18 cellular contexts compared by ENCODE assay signal in genomic region chr3:15438988-15439387, GRCh38. TPM values are rescaled to one million over a fixed set of nuclear protein-coding genes. Genes with fewer than 3 reads are reported as not detected.
DNase-seq lines count a peak whose midpoint lies in the region; ATAC-seq and TF ChIP-seq lines count a peak whose summit lies in the region.
"Had no signal": no experiment of that assay in that cellular context is flagged by ENCODE, and none has a peak within 500 bp of the region (broad histone marks: within the 10 kb centered on the region; RNA-seq: fewer than 3 reads in every experiment).

No MANE protein-coding gene starts in this region.

- peak overlapping the region; percentile 63 for H3K27ac Mint-ChIP-seq in activated T-helper 17 cell treated with anti-CD3 and anti-CD28 coated beads, Interleukin-2, amount 50 U/mL, for 72 hours
- H3K27ac Mint-ChIP-seq: nephron progenitor cell had no signal

- peaks cover 0 to 72% (median 44%) of the 10 kb centered on the region in 4 donors for H3K36me3 ChIP-seq in right lobe of liver
- peaks cover 0 to 86% of the 10 kb centered on the region in 2 donors for H3K36me3 ChIP-seq in vagina

- H3K27ac ChIP-seq in right lobe of liver, result no peak overlapping the region
- no peak overlapping the region for H3K27ac ChIP-seq in vagina
- H3K27ac ChIP-seq: BLaER1, gastrocnemius medialis, lower lobe of right lung had no signal

- no peak overlapping the region for H3K4me3 ChIP-seq in AG10803 (ENCODE audit: low read length)
- H3K4me3 ChIP-seq in right lobe of liver, result no peak overlapping the region
- H3K4me3 ChIP-seq in vagina, result no peak overlapping the region
- H3K4me3 ChIP-seq: BLaER1, gastrocnemius medialis, K562, lower lobe of right lung had no signal

- H3K27me3 ChIP-seq in right lobe of liver (no peaks in the 10 kb centered on the region), vagina (no peaks in the 10 kb centered on the region)
- H3K27me3 ChIP-seq: BLaER1, gastrocnemius medialis had no signal

- H3K4me1 ChIP-seq in right lobe of liver (peaks cover 0 to 7% (median 0%) of the 10 kb centered on the region in 4 donors), vagina (no peaks in the 10 kb centered on the region)
- H3K4me1 ChIP-seq: BLaER1, gastrocnemius medialis had no signal

- no peaks in the 10 kb centered on the region for H3K9me3 ChIP-seq in right lobe of liver
- no peaks in the 10 kb centered on the region for H3K9me3 ChIP-seq in vagina
- H3K9me3 ChIP-seq: BLaER1, gastrocnemius medialis, lower lobe of right lung had no signal

- H3K9me3 Mint-ChIP-seq in activated T-helper 17 cell treated with anti-CD3 and anti-CD28 coated beads, Interleukin-2, amount 50 U/mL, for 72 hours, result no peaks in the 10 kb centered on the region
- H3K9me3 Mint-ChIP-seq: nephron progenitor cell had no signal

- no peak for TF ChIP-seq POLR2A in right lobe of liver (IDR thresholded peaks at IDR 0.05)
- TF ChIP-seq POLR2A in vagina (IDR thresholded peaks at IDR 0.05), result no peak

- no peak for TF ChIP-seq CTCF in AG10803 (conservative IDR thresholded peaks at IDR 0.05; ENCODE audit: low read length)
- no peak for TF ChIP-seq CTCF in right lobe of liver (IDR thresholded peaks at IDR 0.05)
- TF ChIP-seq CTCF in vagina (IDR thresholded peaks at IDR 0.05), result no peak

- intact Hi-C loops in right lobe of liver (cut with DNase I) (loop anchor here in 1 of 2 donors (10.0 kb wide), 1 partner anchor 116 kb away; no protein-coding TSS in a partner anchor), vagina (cut with DNase I) (no loop called here)

- H3K36me3 Mint-ChIP-seq in activated T-helper 17 cell treated with anti-CD3 and anti-CD28 coated beads, Interleukin-2, amount 50 U/mL, for 72 hours (ENCODE audit: low read depth), result peaks cover 100% of the 10 kb centered on the region

- DNase-seq in AG10803 (ENCODE audit: low read depth), result peak; percentile 75
- DNase-seq in HCEC 1CT, result peak; percentile 75
- DNase-seq in iris pigment epithelial cell (ENCODE audit: low read depth), result peak; percentile 65
- no peak for DNase-seq in right lobe of liver
- DNase-seq in NCI-H510A treated with DMSO at 0.1 percent for 48 hours (lab: John Stamatoyannopoulos, UW), result no peak
- DNase-seq in NCI-H2227 (lab: John Stamatoyannopoulos, UW; ENCODE audit: unreplicated experiment), result no peak
- DNase-seq in vagina (ENCODE audit: extremely low spot score in 2 of 2), result no peak
- DNase-seq: gastrocnemius medialis; H7; lower lobe of right lung; NCI-H1436; nephron progenitor cell; right cardiac atrium; stimulated activated CD8-positive, alpha-beta memory T cell treated with anti-CD3 and anti-CD28 coated beads, Interleukin-4, amount 100 ng/mL, for 48 hours; trophoblast cell had no signal

- no peak for ATAC-seq in activated T-helper 17 cell treated with anti-CD3 and anti-CD28 coated beads, Interleukin-2, amount 50 U/mL, for 72 hours (replicated peaks)
- no peak for ATAC-seq in right lobe of liver
- ATAC-seq: gastrocnemius medialis, K562, right cardiac atrium had no signal

- 81% methylated on average over 4 of the region's 4 CpGs for WGBS in right lobe of liver (ENCODE audit: insufficient coverage, low coverage, low lambda C conversion rate, missing lambda C conversion rate)

- peaks cover 10% of the 10 kb centered on the region for H3K4me1 Mint-ChIP-seq in activated T-helper 17 cell treated with anti-CD3 and anti-CD28 coated beads, Interleukin-2, amount 50 U/mL, for 72 hours
- H3K4me1 Mint-ChIP-seq: nephron progenitor cell had no signal

- no peak overlapping the region for H3K4me3 Mint-ChIP-seq in activated T-helper 17 cell treated with anti-CD3 and anti-CD28 coated beads, Interleukin-2, amount 50 U/mL, for 72 hours
- H3K4me3 Mint-ChIP-seq: nephron progenitor cell had no signal

- no peaks in the 10 kb centered on the region for H3K27me3 Mint-ChIP-seq in activated T-helper 17 cell treated with anti-CD3 and anti-CD28 coated beads, Interleukin-2, amount 50 U/mL, for 72 hours

RNA-seq across cellular contexts. Expression of gene EAF1, which starts 11.6 kb away (rescaled TPM):
- 10 to 100 TPM; 31.5 to 37.0 TPM for total RNA-seq in activated T-helper 17 cell treated with anti-CD3 and anti-CD28 coated beads, Interleukin-2, amount 50 U/mL, for 72 hours
- 10 to 100 TPM; 11.6 to 27.7 (median 17.1) TPM for total RNA-seq in right lobe of liver
- total RNA-seq in vagina, result 15.7 TPM

RNA-seq across cellular contexts. Expression of gene METTL6, which starts 11.6 kb away (rescaled TPM):
- total RNA-seq in activated T-helper 17 cell treated with anti-CD3 and anti-CD28 coated beads, Interleukin-2, amount 50 U/mL, for 72 hours, result 10 to 100 TPM; 16.5 to 19.7 TPM
- total RNA-seq in right lobe of liver, result 1 to 10 TPM; 5.3 to 7.5 (median 6.2) TPM
- 13.8 TPM for total RNA-seq in vagina

Comparison
In these comparisons a context has a peak if more than half of its experiments do, and no peak if none do; other contexts are left out.
1. DNase-seq: peak in AG10803 (single experiment), HCEC 1CT (single experiment) and iris pigment epithelial cell (single experiment); none in right lobe of liver (0 of 3), NCI-H510A treated with DMSO at 0.1 percent for 48 hours (single experiment), NCI-H2227 (single experiment) and vagina (0 of 2).